Comparison of ENCODE assay signal across 1 cellular context in genomic region chr19:16378291-16378889, GRCh38.
TF ChIP-seq lines count a peak whose summit lies in the region.

No MANE protein-coding gene starts in this region.

TF ChIP-seq in SK-N-SH, 30 proteins besides CTCF, POLR2A, EP300 and RAD21:
- TF ChIP-seq JUND (IDR thresholded peaks at IDR 0.05) (no peak), FOXM1 (IDR thresholded peaks at IDR 0.05; ENCODE audit: low read depth) (no peak), SMC3 (IDR thresholded peaks at IDR 0.05; ENCODE audit: low read depth, low read length) (no peak), RCOR1 (IDR thresholded peaks at IDR 0.05; ENCODE audit: low read length) (no peak)
